In genomic region chr17:78125138-78125913, GRCh38 we compare ENCODE assay signal across 1 cellular context.
A peak's percentile ranks its signal among the peaks of the same experiment; 100 is the strongest.
TF ChIP-seq lines count a peak whose summit lies in the region.

No MANE protein-coding gene starts in this region.

TF ChIP-seq in GM12878, 131 proteins besides CTCF, POLR2A, EP300 and RAD21:
- TF ChIP-seq ATF2 (IDR thresholded peaks at IDR 0.05; ENCODE audit: low read length) (no peak), MLLT1 (IDR thresholded peaks at IDR 0.05) (peak; percentile 83), MXI1 (IDR thresholded peaks at IDR 0.05; ENCODE audit: low read depth, low read length) (peak; percentile 6; the same call in 1 of the 2 replicates), NKRF (conservative IDR thresholded peaks at IDR 0.05) (0 out of 2 replicates have a peak, but pooled peaks have one; percentile 21), ZNF687 (IDR thresholded peaks at IDR 0.05) (0 out of 2 replicates have a peak, but pooled peaks have one; percentile 10), DPF2 (IDR thresholded peaks at IDR 0.05) (0 out of 2 replicates have a peak, but pooled peaks have one; percentile 26), PBX3 (IDR thresholded peaks at IDR 0.05; ENCODE audit: insufficient replicate concordance, low read depth, low read length) (no peak)
